ENCODE assay signal across 8 cellular contexts in the genomic region with DNA sequence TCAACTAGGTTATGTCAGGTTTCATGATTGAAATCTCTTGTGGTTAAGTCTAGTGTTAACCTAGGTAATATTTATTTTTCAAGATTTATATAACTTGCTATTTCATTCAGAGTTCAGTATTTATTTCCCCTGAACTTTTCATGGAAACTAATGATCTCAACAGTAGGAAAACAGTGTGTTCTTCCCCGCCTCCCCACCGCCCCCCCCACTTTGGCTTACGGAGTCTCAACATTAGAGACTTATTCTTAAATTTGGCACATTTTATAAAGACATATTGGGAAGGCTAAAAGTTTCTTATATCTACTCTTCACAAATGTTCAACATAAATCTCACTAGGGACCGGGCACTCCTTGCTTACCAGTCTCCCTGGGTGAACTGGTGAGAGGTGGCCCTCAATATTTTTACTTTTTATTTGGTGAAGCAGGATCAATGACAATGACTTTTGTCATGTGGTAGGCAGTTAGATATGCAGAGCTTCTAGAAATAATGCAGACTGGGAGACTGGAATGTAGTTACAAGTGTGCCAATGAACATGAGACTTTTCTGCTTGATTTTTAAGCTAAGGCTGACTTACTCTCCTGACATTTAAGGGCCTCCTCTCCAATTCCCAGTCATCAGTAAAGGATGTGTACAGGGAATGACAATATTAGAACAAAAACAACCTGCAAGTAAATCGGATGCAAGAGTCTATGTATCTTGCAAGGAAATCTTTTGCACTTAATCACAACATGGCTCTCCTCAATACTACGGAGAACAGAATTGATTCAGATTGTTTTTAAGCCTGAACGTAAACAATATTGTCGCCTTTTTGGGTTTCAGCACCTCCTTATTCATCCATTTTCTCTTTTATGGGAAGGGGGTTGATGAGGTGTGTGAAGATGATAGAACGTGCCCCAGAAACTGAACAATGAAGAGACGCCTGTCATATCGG. TPM values are rescaled to one million over a fixed set of nuclear protein-coding genes. Genes with fewer than 3 reads are reported as not detected.
DNase-seq lines count a peak whose midpoint lies in the region; ATAC-seq lines count a peak whose summit lies in the region.

No MANE protein-coding gene starts in this region.

- peaks cover 32% of the 10 kb centered on the region for H3K4me1 Mint-ChIP-seq in T-helper 2 cell treated with Interferon-gamma antibody and Interleukin-4, amounts not matched to agents 5 μg/mL and 100 μg/mL, for 36 hours (ENCODE audit: low read depth)
- peaks cover 45% of the 10 kb centered on the region for H3K4me1 Mint-ChIP-seq in activated CD4-positive, alpha-beta memory T cell treated with anti-CD3 and anti-CD28 coated beads for 36 hours (ENCODE audit: low read depth)

- peaks cover 6% of the 10 kb centered on the region for H3K36me3 Mint-ChIP-seq in T-helper 2 cell treated with Interferon-gamma antibody and Interleukin-4, amounts not matched to agents 5 μg/mL and 100 μg/mL, for 36 hours (ENCODE audit: low read depth)
- H3K36me3 Mint-ChIP-seq in activated CD4-positive, alpha-beta memory T cell treated with anti-CD3 and anti-CD28 coated beads for 36 hours: peaks cover 5% of the 10 kb centered on the region

- DNase-seq in T-helper 2 cell treated with Interferon-gamma antibody and Interleukin-4, amounts not matched to agents 5 μg/mL and 100 μg/mL, for 36 hours (ENCODE audit: low spot score): no peak
- DNase-seq in T-helper 2 cell (no peak), globus pallidus (ENCODE audit: low spot score) (peak; percentile 26), H4 (ENCODE audit: low spot score) (no peak)
- no peak for DNase-seq in activated CD4-positive, alpha-beta memory T cell treated with anti-CD3 and anti-CD28 coated beads for 36 hours
- no peak for DNase-seq in stimulated activated naive CD4-positive, alpha-beta T cell (lab: John Stamatoyannopoulos, UW)

- H3K27me3 Mint-ChIP-seq in T-helper 2 cell treated with Interferon-gamma antibody and Interleukin-4, amounts not matched to agents 5 μg/mL and 100 μg/mL, for 36 hours (ENCODE audit: low read depth): peaks cover 3% of the 10 kb centered on the region
- no peaks in the 10 kb centered on the region for H3K27me3 Mint-ChIP-seq in activated CD4-positive, alpha-beta memory T cell treated with anti-CD3 and anti-CD28 coated beads for 36 hours

- CTCF ChIA-PET in activated CD4-positive, alpha-beta memory T cell treated with anti-CD3 and anti-CD28 coated beads for 36 hours (lab: Charles Lee): no interaction called here

- H3K27ac Mint-ChIP-seq in T-helper 2 cell treated with Interferon-gamma antibody and Interleukin-4, amounts not matched to agents 5 μg/mL and 100 μg/mL, for 36 hours: peak overlapping the region; percentile 92
- H3K27ac Mint-ChIP-seq in activated CD4-positive, alpha-beta memory T cell treated with anti-CD3 and anti-CD28 coated beads for 36 hours: peak overlapping the region; percentile 96

- peak overlapping the region; percentile 92 for H3K4me3 Mint-ChIP-seq in T-helper 2 cell treated with Interferon-gamma antibody and Interleukin-4, amounts not matched to agents 5 μg/mL and 100 μg/mL, for 36 hours
- peak overlapping the region; percentile 94 for H3K4me3 Mint-ChIP-seq in activated CD4-positive, alpha-beta memory T cell treated with anti-CD3 and anti-CD28 coated beads for 36 hours

- POLR2A ChIA-PET in activated CD4-positive, alpha-beta memory T cell treated with anti-CD3 and anti-CD28 coated beads for 36 hours (lab: Charles Lee): interaction anchor here (1.1 kb wide), 1 partner anchor 306 kb away, joined by 3 read pairs; the partner anchor contains the start of gene TTF2

- peak overlapping the region; percentile 56 to 97 (median 84) for H3K4me3 ChIP-seq in skin epidermis

- no peak for ATAC-seq in HG03097 (IDR thresholded peaks at IDR 0.05; ENCODE audit: low FRiP score, unreplicated experiment)

- H3K9me3 Mint-ChIP-seq in T-helper 2 cell treated with Interferon-gamma antibody and Interleukin-4, amounts not matched to agents 5 μg/mL and 100 μg/mL, for 36 hours: no peaks in the 10 kb centered on the region
- no peaks in the 10 kb centered on the region for H3K9me3 Mint-ChIP-seq in activated CD4-positive, alpha-beta memory T cell treated with anti-CD3 and anti-CD28 coated beads for 36 hours

- intact Hi-C loops in activated CD4-positive, alpha-beta memory T cell treated with anti-CD3 and anti-CD28 coated beads for 36 hours (cut with micrococcal nuclease): loop anchor here (1.0 to 10.0 kb wide), 12 partner anchors 23 to 991 kb away; partner anchors contain the start of genes ATP1A1, GDAP2, TRIM45 and TTF2

- peak overlapping the region in 20 of 21 experiments; percentile 90 to 100 (median 98) for H3K27ac ChIP-seq in skin epidermis

RNA-seq across cellular contexts. Expression of gene MAN1A2, which starts 1.6 kb away (rescaled TPM):
- total RNA-seq in activated CD4-positive, alpha-beta memory T cell treated with anti-CD3 and anti-CD28 coated beads for 36 hours: 10 to 100 TPM; 18.3 to 22.5 TPM
- total RNA-seq in H4 (2014; rRNA removed; shearing (Covaris generic)): 12.7 and 16.0 TPM in 2 replicates
